In the genomic region with DNA sequence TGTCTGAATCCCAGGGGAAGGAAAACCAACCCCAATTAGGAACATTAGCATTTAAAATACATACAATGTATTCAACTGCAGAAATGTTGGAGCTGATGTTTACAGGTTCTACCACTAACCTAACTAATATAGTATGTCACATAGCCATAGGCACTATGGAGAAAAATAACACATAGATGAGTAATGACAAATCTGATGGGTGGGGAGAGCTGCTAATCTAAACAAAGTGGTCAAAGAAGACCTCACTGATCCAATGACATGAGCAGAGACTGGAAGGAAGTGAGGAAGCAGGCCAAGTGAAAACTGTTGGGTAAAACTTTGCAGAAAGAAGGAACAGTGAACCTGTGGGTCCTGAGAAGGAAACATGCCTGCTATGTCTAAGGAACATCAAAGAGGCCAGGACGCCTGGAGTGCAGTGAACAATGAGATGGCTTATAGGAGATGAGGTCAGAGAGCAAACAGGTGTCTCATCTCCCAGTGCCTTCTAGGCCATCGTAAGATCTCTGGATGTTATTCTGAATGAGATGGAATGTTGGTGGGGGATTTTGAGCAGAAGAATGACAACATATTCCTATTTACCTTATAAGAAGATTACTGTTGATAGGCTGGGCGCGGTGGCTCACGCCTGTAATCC, we compare ENCODE assay signal across 23 cellular contexts.
DNase-seq lines count a peak whose midpoint lies in the region; ATAC-seq, FAIRE-seq and TF ChIP-seq lines count a peak whose summit lies in the region.
"Had no signal": no experiment of that assay in that cellular context is flagged by ENCODE, and none has a peak within 500 bp of the region (broad histone marks: within the 10 kb centered on the region; RNA-seq: fewer than 3 reads in every experiment).

No MANE protein-coding gene starts in this region.

- TF ChIP-seq EP300 in HepG2 (IDR thresholded peaks at IDR 0.05; ENCODE audit: low read depth in 2 of 2, low read length in 2 of 2): no peak
- TF ChIP-seq EP300 in HepG2 (CRISPR knock-in tag; IDR thresholded peaks at IDR 0.05; ENCODE audit: borderline replicate concordance): no peak

- BruUV-seq in PC-9 (replicated peaks; lab: Mats Ljungman, UMichigan) (no TSS peak), HepG2 (replicated peaks; lab: Mats Ljungman, UMichigan) (no TSS peak)

- in situ Hi-C loops in GM23248 (cut with MboI) (loop anchor here (25.0 kb wide), 2 partner anchors 127 to 377 kb away; no protein-coding TSS in a partner anchor), GM13976 (cut with MboI; ENCODE audit: low sequenced_read_pairs, unreplicated experiment) (loop anchor here (10.0 kb wide), 1 partner anchor 639 kb away; no protein-coding TSS in a partner anchor), HepG2 (cut with HindIII; ENCODE audit: extremely low pct_ligation_motif_present, low pct_unique_long_range_greater_than_20kb) (no loop called here)

- H3F3A ChIP-seq in GM23248 (ENCODE audit: insufficient read depth): peaks cover 3% of the 10 kb centered on the region; the same call in 1 of the 2 replicates
- peaks cover 20% of the 10 kb centered on the region for H3F3A ChIP-seq in PC-9 (ENCODE audit: insufficient read depth, low read depth)

- no peak overlapping the region for H3K9ac ChIP-seq in GM23248
- H3K9ac ChIP-seq in HepG2 (ENCODE audit: insufficient read depth, low read depth, low read length): no peak overlapping the region
- H3K9ac ChIP-seq: neural progenitor cell had no signal

- no peaks in the 10 kb centered on the region for H3K9me2 ChIP-seq in GM23248 (ENCODE audit: insufficient read depth)
- no peaks in the 10 kb centered on the region for H3K9me2 ChIP-seq in PC-9 (ENCODE audit: insufficient read depth)

- H3K4me1 ChIP-seq in GM23248 (ENCODE audit: insufficient read depth) (peaks cover 26% of the 10 kb centered on the region), PC-9 (replicated peaks; ENCODE audit: insufficient read depth) (peaks cover 26% of the 10 kb centered on the region), HepG2 (ENCODE audit: insufficient read depth, low read length) (no peaks in the 10 kb centered on the region)
- H3K4me1 ChIP-seq: HAP-1, left lung, neural progenitor cell, tibial nerve had no signal

- no peak overlapping the region for H3K4me3 Mint-ChIP-seq in activated T-cell treated with anti-CD3 and anti-CD28 coated beads, Interleukin-2, amount 50 U/mL, for 24 hours
- H3K4me3 Mint-ChIP-seq: activated CD4-positive, alpha-beta T cell treated with anti-CD3 and anti-CD28 coated beads, Interleukin-2, amount 10 ng/mL, durations not matched to agents 24 days and 14 days; CD4-positive, CD25-positive, alpha-beta regulatory T cell; neural progenitor cell had no signal

- H3K4me3 ChIP-seq in GM23248: no peak overlapping the region
- H3K4me3 ChIP-seq in PC-9: no peak overlapping the region
- no peak overlapping the region for H3K4me3 ChIP-seq in HepG2 (replicated peaks in 1 of 3; ENCODE audit: insufficient read depth in 1 of 3, low read depth in 2 of 3, low read length in 3 of 3)
- H3K4me3 ChIP-seq: esophagus muscularis mucosa, HAP-1, left lung, neural progenitor cell, SJSA1, tibial nerve had no signal

- no peaks in the 10 kb centered on the region for H3K36me3 Mint-ChIP-seq in activated T-cell treated with anti-CD3 and anti-CD28 coated beads, Interleukin-2, amount 50 U/mL, for 24 hours (ENCODE audit: low read depth)
- H3K36me3 Mint-ChIP-seq: CD4-positive, CD25-positive, alpha-beta regulatory T cell; neural progenitor cell had no signal

- H3K4me2 ChIP-seq in GM23248 (ENCODE audit: unreplicated experiment) (no peak overlapping the region), PC-9 (peak overlapping the region; percentile 46), HepG2 (ENCODE audit: low read depth, low read length) (no peak overlapping the region)
- H3K4me2 ChIP-seq: neural progenitor cell had no signal

- H3K27ac ChIP-seq in GM23248 (no peak overlapping the region), PC-9 (peak overlapping the region; percentile 42), HepG2 (ENCODE audit: extremely low read length, insufficient read depth, low read length) (no peak overlapping the region)
- H3K27ac ChIP-seq: esophagus muscularis mucosa, left lung, neural progenitor cell, SJSA1, tibial nerve had no signal

- DNase-seq in GM23248 (peak; percentile 38), PC-9 (peak; percentile 18 to 94), dedifferentiated amniotic fluid mesenchymal stem cell (ENCODE audit: extremely low spot score) (peak; percentile 54), lung microvascular endothelial cell (ENCODE audit: low read depth in 2 of 2) (peak; percentile 21 to 50), GM13976 (ENCODE audit: low spot score) (no peak), HepG2 (ENCODE audit: low spot score) (no peak)
- no peak for DNase-seq in activated T-cell treated with anti-CD3 and anti-CD28 coated beads, Interleukin-2, amount 50 U/mL, for 24 hours
- DNase-seq: activated CD4-positive, alpha-beta T cell treated with anti-CD3 and anti-CD28 coated beads, Interleukin-2, amount 10 ng/mL, durations not matched to agents 24 days and 14 days; CD4-positive, CD25-positive, alpha-beta regulatory T cell; central memory CD4-positive, alpha-beta T cell; head of caudate nucleus; NCI-H1417 treated with DMSO at 0.1 percent for 48 hours; NCI-H748 treated with DMSO at 0.1 percent for 48 hours; stimulated activated CD4-positive, alpha-beta T cell treated with anti-CD3 and anti-CD28 coated beads, Interleukin-2, amount 100 ng/mL, for 24 hours; stimulated activated naive CD8-positive, alpha-beta T cell treated with anti-CD3 and anti-CD28 coated beads, Interleukin-15, Interleukin-2, amounts not matched to agents 100 U/mL and 50 U/mL, for 24 hours had no signal

- H3K36me3 ChIP-seq in GM23248 (ENCODE audit: low read depth): no peaks in the 10 kb centered on the region
- H3K36me3 ChIP-seq in PC-9 (ENCODE audit: low read depth): no peaks in the 10 kb centered on the region
- H3K36me3 ChIP-seq in HepG2 (replicated peaks in 1 of 2; ENCODE audit: control insufficient read depth in 1 of 2, insufficient read depth in 2 of 2, low read length in 2 of 2): no peaks in the 10 kb centered on the region
- H3K36me3 ChIP-seq: esophagus muscularis mucosa, HAP-1, left lung, neural progenitor cell, SJSA1, tibial nerve had no signal

- no peaks in the 10 kb centered on the region for H3K9me3 Mint-ChIP-seq in activated T-cell treated with anti-CD3 and anti-CD28 coated beads, Interleukin-2, amount 50 U/mL, for 24 hours
- H3K9me3 Mint-ChIP-seq: activated CD4-positive, alpha-beta T cell treated with anti-CD3 and anti-CD28 coated beads, Interleukin-2, amount 10 ng/mL, durations not matched to agents 24 days and 14 days; activated T-helper 2 cell treated with anti-CD3 and anti-CD28 coated beads, Interferon-gamma antibody, Interleukin-2, Interleukin-4, amounts not matched to agents 10 μg/mL and 5 μg/mL and 100 μg/mL, durations not matched to agents 14 hours and 24 hours and 36 hours; neural progenitor cell had no signal

- no peaks in the 10 kb centered on the region for H3K9me3 ChIP-seq in GM23248 (ENCODE audit: low read depth)
- no peaks in the 10 kb centered on the region for H3K9me3 ChIP-seq in PC-9 (ENCODE audit: insufficient read depth, low read depth)
- H3K9me3 ChIP-seq in HepG2 (ENCODE audit: low read length): no peaks in the 10 kb centered on the region
- H3K9me3 ChIP-seq: esophagus muscularis mucosa, HAP-1, left lung, SJSA1, tibial nerve had no signal

- ATAC-seq in HepG2 (no peak), GM18858 (IDR thresholded peaks at IDR 0.05; ENCODE audit: unreplicated experiment) (no peak)
- ATAC-seq: left lung; stimulated activated naive CD8-positive, alpha-beta T cell treated with anti-CD3 and anti-CD28 coated beads, Interleukin-15, Interleukin-2, amounts not matched to agents 100 U/mL and 50 U/mL, for 24 hours had no signal

- no peaks in the 10 kb centered on the region for H3K79me2 ChIP-seq in GM23248 (ENCODE audit: insufficient read depth)
- no peaks in the 10 kb centered on the region for H3K79me2 ChIP-seq in PC-9 (ENCODE audit: low read depth)
- no peaks in the 10 kb centered on the region for H3K79me2 ChIP-seq in HepG2 (ENCODE audit: insufficient read depth, low read length)

- no peaks in the 10 kb centered on the region for H3K27me3 ChIP-seq in GM23248 (replicated peaks; ENCODE audit: insufficient read depth)
- H3K27me3 ChIP-seq in PC-9 (ENCODE audit: insufficient read depth, low read depth): no peaks in the 10 kb centered on the region
- H3K27me3 ChIP-seq in HepG2 (ENCODE audit: control insufficient read depth in 1 of 2, insufficient read depth in 2 of 2, low read length in 2 of 2): no peaks in the 10 kb centered on the region; a peak in 1 of 5 replicates
- H3K27me3 ChIP-seq: left lung, neural progenitor cell, SJSA1, tibial nerve had no signal

- H4K20me1 ChIP-seq in GM23248 (ENCODE audit: insufficient read depth): no peaks in the 10 kb centered on the region
- H4K20me1 ChIP-seq in PC-9 (ENCODE audit: insufficient read depth): no peaks in the 10 kb centered on the region
- H4K20me1 ChIP-seq in HepG2 (ENCODE audit: insufficient read depth, low read length): no peaks in the 10 kb centered on the region

- H3K27me3 Mint-ChIP-seq in activated T-cell treated with anti-CD3 and anti-CD28 coated beads, Interleukin-2, amount 50 U/mL, for 24 hours: no peaks in the 10 kb centered on the region

- peaks cover under 1% of the 10 kb centered on the region for H3K4me1 Mint-ChIP-seq in activated T-cell treated with anti-CD3 and anti-CD28 coated beads, Interleukin-2, amount 50 U/mL, for 24 hours (ENCODE audit: low read depth)
- H3K4me1 Mint-ChIP-seq: activated CD4-positive, alpha-beta T cell treated with anti-CD3 and anti-CD28 coated beads, Interleukin-2, amount 10 ng/mL, durations not matched to agents 24 days and 14 days; CD4-positive, CD25-positive, alpha-beta regulatory T cell; neural progenitor cell had no signal

- TF ChIP-seq POLR2A in HepG2 (IDR thresholded peaks at IDR 0.05; ENCODE audit: insufficient read depth in 1 of 2, low read depth in 2 of 2, low read length in 2 of 2): no peak

- TF ChIP-seq CTCF in PC-9 (conservative IDR thresholded peaks at IDR 0.05) (no peak), GM13976 (IDR thresholded peaks at IDR 0.05; ENCODE audit: borderline replicate concordance, control extremely low read depth, extremely low read depth, insufficient read depth, missing control alignments) (no peak), HepG2 (CRISPR knock-in tag; IDR thresholded peaks at IDR 0.05) (no peak)

- no peak for TF ChIP-seq RAD21 in HepG2 (CRISPR knock-in tag; IDR thresholded peaks at IDR 0.05)

- CTCF ChIA-PET in PC-9 (lab: Charles Lee): interaction anchor here (0.5 kb wide), 1 partner anchor 9 kb away, joined by 4 read pairs; no protein-coding TSS in a partner anchor
- CTCF ChIA-PET in HepG2 (lab: Yijun Ruan, JAX; ENCODE audit: low intra/inter-chr PET ratio, low total read pairs): no interaction called here

- no peak for FAIRE-seq in HepG2 (lab: Jason Lieb, UNC)

- intact Hi-C loops in PC-9 (cut with micrococcal nuclease; ENCODE audit: unreplicated experiment): loop anchor here (2.0 kb wide), 1 partner anchor 169 kb away; no protein-coding TSS in a partner anchor
- intact Hi-C loops in HepG2 (cut with micrococcal nuclease; ENCODE audit: unreplicated experiment): no loop called here

- no peak overlapping the region for H3K27ac Mint-ChIP-seq in activated T-cell treated with anti-CD3 and anti-CD28 coated beads, Interleukin-2, amount 50 U/mL, for 24 hours
- H3K27ac Mint-ChIP-seq: activated CD4-positive, alpha-beta T cell treated with anti-CD3 and anti-CD28 coated beads, Interleukin-2, amount 10 ng/mL, durations not matched to agents 24 days and 14 days; activated T-helper 2 cell treated with anti-CD3 and anti-CD28 coated beads, Interferon-gamma antibody, Interleukin-2, Interleukin-4, amounts not matched to agents 10 μg/mL and 5 μg/mL and 100 μg/mL, durations not matched to agents 14 hours and 24 hours and 36 hours; CD4-positive, CD25-positive, alpha-beta regulatory T cell; neural progenitor cell had no signal

- POLR2A ChIA-PET in PC-9 (lab: Charles Lee; ENCODE audit: unreplicated experiment) (no interaction called here), HepG2 (lab: Yijun Ruan, JAX) (no interaction called here)

- WGBS in GM23248 (ENCODE audit: low coverage in 1 of 2, low lambda C conversion rate in 2 of 2, missing lambda C conversion rate in 2 of 2), 2 experiments: 97 to 99% methylated on average over 5 of the region's 5 CpGs
- 63% methylated on average over 5 of the region's 5 CpGs for WGBS in HepG2 (ENCODE audit: low lambda C conversion rate)

- H2AFZ ChIP-seq in GM23248 (no peak overlapping the region), PC-9 (no peak overlapping the region; the same call in 1 of the 2 replicates), HepG2 (ENCODE audit: low read length) (no peak overlapping the region)
- H2AFZ ChIP-seq: neural progenitor cell had no signal

Comparison
In these comparisons a context has a peak if more than half of its experiments do, and no peak if none do; other contexts are left out.
1. DNase-seq: peak in GM23248 (single experiment), PC-9 (2 of 2), dedifferentiated amniotic fluid mesenchymal stem cell (single experiment) and lung microvascular endothelial cell (2 of 2); none in GM13976 (single experiment), activated T-cell treated with anti-CD3 and anti-CD28 coated beads, Interleukin-2, amount 50 U/mL, for 24 hours (single experiment) and HepG2 (single experiment).